Comparison of ENCODE assay signal across 20 cellular contexts in genomic region chr7:69177941-69178494, GRCh38.
DNase-seq lines count a peak whose midpoint lies in the region; ATAC-seq and TF ChIP-seq lines count a peak whose summit lies in the region.
"Had no signal": no experiment of that assay in that cellular context is flagged by ENCODE, and none has a peak within 500 bp of the region (broad histone marks: within the 10 kb centered on the region; RNA-seq: fewer than 3 reads in every experiment).

No MANE protein-coding gene starts in this region.

- TF ChIP-seq CTCF in body of pancreas (IDR thresholded peaks at IDR 0.05) (no peak), right atrium auricular region (IDR thresholded peaks at IDR 0.05) (no peak), transverse colon (IDR thresholded peaks at IDR 0.05) (no peak)

- in situ Hi-C loops in transverse colon (cut with MboI; ENCODE audit: low pct_ligation_motif_present in 1 of 4, low pct_unique_long_range_greater_than_20kb in 1 of 4, low sequenced_read_pairs in 3 of 4) = no loop called here

- WGBS in body of pancreas, 2 donors = 59 to 65% methylated on average over 9 of the region's 9 CpGs
- WGBS in transverse colon (ENCODE audit: low coverage in 1 of 2), 2 donors = 52 to 69% methylated on average over 3 to 9 of the region's 9 CpGs

- TF ChIP-seq POLR2A in body of pancreas (IDR thresholded peaks at IDR 0.05) = no peak
- no peak for TF ChIP-seq POLR2A in transverse colon (IDR thresholded peaks at IDR 0.05)

- TF ChIP-seq EP300 in transverse colon (IDR thresholded peaks at IDR 0.05; ENCODE audit: low read depth) = no peak

- no peaks in the 10 kb centered on the region for H3K4me1 ChIP-seq in body of pancreas
- H3K4me1 ChIP-seq in right atrium auricular region = peaks cover 0 to 16% of the 10 kb centered on the region in 2 donors
- H3K4me1 ChIP-seq in transverse colon = peaks cover 0 to 7% (median 0%) of the 10 kb centered on the region in 4 donors

- intact Hi-C loops in body of pancreas (cut with DNase I) (no loop called here), transverse colon (cut with DNase I; ENCODE audit: low total_unique reads) (loop anchor here (5.0 kb wide), 1 partner anchor 1716 kb away; no protein-coding TSS in a partner anchor)

- no peaks in the 10 kb centered on the region for H3K36me3 ChIP-seq in body of pancreas (replicated peaks in 1 of 2; ENCODE audit: insufficient read depth in 1 of 2, low read depth in 2 of 2)
- H3K36me3 ChIP-seq in right atrium auricular region = no peaks in the 10 kb centered on the region
- H3K36me3 ChIP-seq in transverse colon = no peaks in the 10 kb centered on the region
- H3K36me3 ChIP-seq: ovary had no signal

- H3K27me3 ChIP-seq in body of pancreas (no peaks in the 10 kb centered on the region), right atrium auricular region (no peaks in the 10 kb centered on the region), transverse colon (no peaks in the 10 kb centered on the region)
- H3K27me3 ChIP-seq: ovary had no signal

- peak; percentile 15 for ATAC-seq in body of pancreas
- ATAC-seq in HG02973 (IDR thresholded peaks at IDR 0.05; ENCODE audit: unreplicated experiment) = no peak
- ATAC-seq: activated naive CD8-positive, alpha-beta T cell treated with anti-CD3 and anti-CD28 coated beads, Interleukin-2, amount 50 U/mL, for 24 hours; naive thymus-derived CD8-positive, alpha-beta T cell; stimulated activated naive B cell treated with anti-CD40 and anti-IgM and Interleukin-4, amounts not matched to agents 10 μg/mL and 1 μg/mL and 100 μg/mL, for 72 hours; T-helper 17 cell had no signal

- H3K27ac ChIP-seq in body of pancreas (no peak overlapping the region), right atrium auricular region (peak overlapping the region; percentile 53 to 64), transverse colon (peak overlapping the region; percentile 29 to 72 (median 45))
- H3K27ac ChIP-seq: ovary, VCaP had no signal

- H3K4me3 ChIP-seq in body of pancreas (no peak overlapping the region), right atrium auricular region (no peak overlapping the region), transverse colon (no peak overlapping the region)
- H3K4me3 ChIP-seq: ovary had no signal

- DNase-seq in GM03348 (ENCODE audit: low spot score) = peak; percentile 23
- peak in 1 of 4 donors; percentile 7 for DNase-seq in body of pancreas
- DNase-seq in right atrium auricular region (ENCODE audit: low spot score) = no peak
- DNase-seq in transverse colon = no peak
- no peak for DNase-seq in DMS53 (lab: John Stamatoyannopoulos, UW)
- no peak for DNase-seq in AML-193 (lab: John Stamatoyannopoulos, UW)
- DNase-seq: activated CD4-positive, alpha-beta T cell treated with anti-CD3 and anti-CD28 coated beads, Interleukin-2, amount 10 ng/mL, durations not matched to agents 7 days and 5 days; activated naive CD8-positive, alpha-beta T cell treated with anti-CD3 and anti-CD28 coated beads, Interleukin-2, amount 50 U/mL, for 24 hours; Calu3; dermis blood vessel endothelial cell; mesenchymal stem cell; naive thymus-derived CD8-positive, alpha-beta T cell; NCI-H748 treated with DMSO at 0.1 percent for 48 hours; OCI-M1; stimulated activated CD4-positive, alpha-beta T cell treated with anti-CD3 and anti-CD28 coated beads, Interleukin-1b, Interleukin-23, amount 100 ng/mL, for 48 hours; stimulated activated naive B cell treated with anti-CD40 and anti-IgM and Interleukin-4, amounts not matched to agents 10 μg/mL and 1 μg/mL and 100 μg/mL, for 72 hours; T-helper 17 cell had no signal

- H3K9me3 ChIP-seq in body of pancreas = no peaks in the 10 kb centered on the region
- no peaks in the 10 kb centered on the region for H3K9me3 ChIP-seq in right atrium auricular region
- H3K9me3 ChIP-seq in transverse colon = no peaks in the 10 kb centered on the region
- H3K9me3 ChIP-seq: ovary had no signal

Comparison
In these comparisons a context has a peak if more than half of its experiments do, and no peak if none do; other contexts are left out.
1. H3K27ac ChIP-seq: peak in right atrium auricular region (2 of 2) and transverse colon (4 of 4); none in body of pancreas (0 of 4).